In genomic region chr9:79665926-79666325, GRCh38 we compare ENCODE assay signal across 1 cellular context.
TF ChIP-seq lines count a peak whose summit lies in the region.

No MANE protein-coding gene starts in this region.

TF ChIP-seq in GM23338, 12 proteins besides CTCF, POLR2A, EP300 and RAD21 (continued from another document):
- TF ChIP-seq ZNF462 (CRISPR knock-in tag; IDR thresholded peaks at IDR 0.05) (no peak), EZH2phosphoT487 (IDR thresholded peaks at IDR 0.05; ENCODE audit: unreplicated experiment) (no peak), POLR2AphosphoS5 (IDR thresholded peaks at IDR 0.05; ENCODE audit: low read depth) (no peak), REST (IDR thresholded peaks at IDR 0.05; ENCODE audit: unreplicated experiment) (no peak), ZNF114 (CRISPR knock-in tag; IDR thresholded peaks at IDR 0.05) (no peak), ETS1 (IDR thresholded peaks at IDR 0.05) (no peak), NANOG (IDR thresholded peaks at IDR 0.05; ENCODE audit: borderline replicate concordance) (no peak), CREB1 (CRISPR knock-in tag; IDR thresholded peaks at IDR 0.05; ENCODE audit: low read depth) (no peak), ZNF331 (CRISPR knock-in tag; IDR thresholded peaks at IDR 0.05; ENCODE audit: low read depth) (no peak), JUNB (IDR thresholded peaks at IDR 0.05; ENCODE audit: unreplicated experiment) (no peak), EZH2 (IDR thresholded peaks at IDR 0.05; ENCODE audit: low read depth, unreplicated experiment) (no peak)
